ENCODE assay signal across 8 cellular contexts in the genomic region with DNA sequence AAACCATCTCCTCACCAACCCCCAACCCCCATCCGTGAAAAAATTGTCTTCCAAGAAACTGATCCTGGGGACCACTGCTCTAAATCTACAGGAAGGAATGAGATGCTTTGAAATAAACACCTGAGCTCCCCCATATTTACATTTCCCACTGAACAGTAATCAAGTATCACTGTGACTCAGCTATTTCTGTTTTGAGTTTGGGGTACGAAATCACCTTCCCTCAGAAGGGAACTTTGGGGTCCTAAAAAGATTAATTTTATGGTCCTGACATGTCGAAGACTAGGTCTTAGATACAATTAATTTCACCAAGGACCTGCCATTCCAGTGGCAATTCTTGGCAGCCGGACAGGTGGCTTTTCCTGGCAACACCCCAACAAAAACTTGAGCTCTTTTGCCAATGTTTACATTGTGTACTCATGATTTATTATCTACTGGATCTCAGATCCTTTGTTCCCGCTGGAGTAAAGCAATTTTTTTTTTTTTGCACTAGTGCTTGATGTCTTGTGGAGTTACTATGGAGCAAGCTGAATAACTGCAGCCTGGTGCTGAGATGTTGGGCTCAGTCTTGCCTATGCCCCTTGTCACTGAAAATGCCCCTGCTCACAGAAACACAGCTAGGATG. TPM values are rescaled to one million over a fixed set of nuclear protein-coding genes. Genes with fewer than 3 reads are reported as not detected.
DNase-seq lines count a peak whose midpoint lies in the region; ATAC-seq and TF ChIP-seq lines count a peak whose summit lies in the region.

No MANE protein-coding gene starts in this region.

- H3K4me1 Mint-ChIP-seq in natural killer cell treated with Interleukin-12 subunit alpha and Interleukin-12 subunit beta and Interleukin-15 and Interleukin-18, amount 100 ng/mL, for 72 hours (ENCODE audit: low read depth in 2 of 2): peaks cover 46 to 60% of the 10 kb centered on the region in 2 donors

- H3K27ac ChIP-seq in mammary epithelial cell (ENCODE audit: insufficient read depth, low read depth, low read length): peak overlapping the region; percentile 37

- WGBS in mammary epithelial cell (ENCODE audit: low coverage, missing lambda C conversion rate): 24% methylated on average over 5 of the region's 5 CpGs

- no peaks in the 10 kb centered on the region for H4K20me1 ChIP-seq in mammary epithelial cell (ENCODE audit: insufficient read depth, low read length)

- no peak overlapping the region for H2AFZ ChIP-seq in mammary epithelial cell (ENCODE audit: low read depth, low read length)

- H3K4me1 ChIP-seq in mammary epithelial cell (ENCODE audit: insufficient read depth, low read length): peaks cover 24% of the 10 kb centered on the region

- H3K27me3 Mint-ChIP-seq in natural killer cell treated with Interleukin-12 subunit alpha and Interleukin-12 subunit beta and Interleukin-15 and Interleukin-18, amount 100 ng/mL, for 72 hours: no peaks in the 10 kb centered on the region

- H3K36me3 ChIP-seq in mammary epithelial cell (ENCODE audit: insufficient read depth, low read length): peaks cover 11% of the 10 kb centered on the region

- in situ Hi-C loops in mammary epithelial cell (cut with MboI; ENCODE audit: low sequenced_read_pairs in 2 of 2): no loop called here

- H3K27me3 ChIP-seq in mammary epithelial cell (ENCODE audit: insufficient read depth, low read length): no peaks in the 10 kb centered on the region

- CTCF ChIA-PET in mammary epithelial cell (lab: Charles Lee; ENCODE audit: low non-redundant PET): no interaction called here

- H3K4me2 ChIP-seq in mammary epithelial cell (ENCODE audit: insufficient read depth, low read depth, low read length): peak overlapping the region; percentile 34

- H3K4me3 ChIP-seq in mammary epithelial cell (replicated peaks in 1 of 3; ENCODE audit: insufficient read depth in 1 of 3, low read depth in 2 of 3, low read length in 3 of 3): no peak overlapping the region

- no peak for TF ChIP-seq CTCF in mammary epithelial cell (conservative IDR thresholded peaks at IDR 0.05 in 1 of 2, IDR thresholded peaks at IDR 0.05 in 1 of 2; ENCODE audit: extremely low read depth in 1 of 2, insufficient read depth in 1 of 2, low read depth in 1 of 2, low read length in 2 of 2)

- H3K9me3 ChIP-seq in mammary epithelial cell (replicated peaks; ENCODE audit: insufficient read depth, low read length): no peaks in the 10 kb centered on the region

- no peak for ATAC-seq in natural killer cell treated with Interleukin-12 subunit alpha and Interleukin-12 subunit beta and Interleukin-15 and Interleukin-18, amount 100 ng/mL, for 72 hours
- no peak for ATAC-seq in HG03139 (IDR thresholded peaks at IDR 0.05; ENCODE audit: unreplicated experiment)
- no peak for ATAC-seq in GM18873 (IDR thresholded peaks at IDR 0.05; ENCODE audit: low FRiP score, unreplicated experiment)
- ATAC-seq in GM21717 (IDR thresholded peaks at IDR 0.05; ENCODE audit: unreplicated experiment): no peak
- ATAC-seq in HG02763 (IDR thresholded peaks at IDR 0.05; ENCODE audit: unreplicated experiment): no peak

- H3K9ac ChIP-seq in mammary epithelial cell (ENCODE audit: insufficient read depth, low read length): no peak overlapping the region

- dilution Hi-C loops in mammary epithelial cell (cut with HindIII; ENCODE audit: low sequenced_read_pairs): no loop called here

- H3K27ac Mint-ChIP-seq in natural killer cell treated with Interleukin-12 subunit alpha and Interleukin-12 subunit beta and Interleukin-15 and Interleukin-18, amount 100 ng/mL, for 72 hours: peak overlapping the region; percentile 51 to 77

- H3K4me3 Mint-ChIP-seq in natural killer cell treated with Interleukin-12 subunit alpha and Interleukin-12 subunit beta and Interleukin-15 and Interleukin-18, amount 100 ng/mL, for 72 hours: no peak overlapping the region

- peaks cover 23% of the 10 kb centered on the region for H3K36me3 Mint-ChIP-seq in natural killer cell treated with Interleukin-12 subunit alpha and Interleukin-12 subunit beta and Interleukin-15 and Interleukin-18, amount 100 ng/mL, for 72 hours

- H3K79me2 ChIP-seq in mammary epithelial cell (ENCODE audit: insufficient read depth, low read length): peaks cover 50% of the 10 kb centered on the region

- DNase-seq in EH (ENCODE audit: low read depth) (peak; percentile 67), NCI-H2107 (lab: John Stamatoyannopoulos, UW) (peak; percentile 65), mammary epithelial cell (peak; percentile 88)
- DNase-seq in natural killer cell treated with Interleukin-12 subunit alpha and Interleukin-12 subunit beta and Interleukin-15 and Interleukin-18, amount 100 ng/mL, for 72 hours (ENCODE audit: low spot score): no peak

- intact Hi-C loops in mammary epithelial cell (cut with micrococcal nuclease): loop anchor here (5.0 kb wide), 1 partner anchor 85 kb away; no protein-coding TSS in a partner anchor

- no peaks in the 10 kb centered on the region for H3K9me3 Mint-ChIP-seq in natural killer cell treated with Interleukin-12 subunit alpha and Interleukin-12 subunit beta and Interleukin-15 and Interleukin-18, amount 100 ng/mL, for 72 hours

- BruUV-seq in mammary epithelial cell (replicated peaks; lab: Mats Ljungman, UMichigan): no TSS peak

RNA-seq across cellular contexts. Expression of a gene that starts 14.3 kb away (rescaled TPM):
- total RNA-seq in mammary epithelial cell: 100 to 1,000 TPM; 131 to 154 TPM
- 29.6 TPM for polyA plus RNA-seq in mammary epithelial cell
- 80.7 TPM for polyA minus RNA-seq in mammary epithelial cell
- total RNA-seq in natural killer cell treated with Interleukin-12 subunit alpha and Interleukin-12 subunit beta and Interleukin-15 and Interleukin-18, amount 100 ng/mL, for 72 hours: 10 to 100 TPM; 29.0 to 46.7 TPM
